Comparison of ENCODE assay signal across 16 cellular contexts in genomic region chr6:7489376-7489775, GRCh38.
"Had no signal": no experiment of that assay in that cellular context is flagged by ENCODE, and none has a peak within 500 bp of the region (broad histone marks: within the 10 kb centered on the region; RNA-seq: fewer than 3 reads in every experiment).

No MANE protein-coding gene starts in this region.

- DNase-seq: esophagus squamous epithelium; foreskin keratinocyte; head of caudate nucleus; kidney; left cardiac atrium; mesendoderm; naive thymus-derived CD8-positive, alpha-beta T cell; posterior cingulate gyrus; spleen; stimulated activated CD4-positive, alpha-beta T cell treated with anti-CD3 and anti-CD28 coated beads, Interleukin-15, amount 100 ng/mL, for 24 hours; stimulated activated CD4-positive, alpha-beta T cell treated with anti-CD3 and anti-CD28 coated beads, Interleukin-1b, Interleukin-23, amount 100 ng/mL, for 48 hours; stimulated activated CD4-positive, alpha-beta T cell treated with anti-CD3 and anti-CD28 coated beads, Interleukin-4, amount 100 ng/mL, for 24 hours; stimulated activated naive B cell treated with anti-CD40 and anti-IgM and Interleukin-4, amounts not matched to agents 10 μg/mL and 1 μg/mL and 100 μg/mL, for 72 hours; stimulated activated naive CD8-positive, alpha-beta T cell treated with anti-CD3 and anti-CD28 coated beads, Interleukin-15, amount 100 ng/mL, for 72 hours; testis had no signal

- ATAC-seq: foreskin keratinocyte; left cardiac atrium; naive thymus-derived CD8-positive, alpha-beta T cell; sciatic nerve; stimulated activated naive B cell treated with anti-CD40 and anti-IgM and Interleukin-4, amounts not matched to agents 10 μg/mL and 1 μg/mL and 100 μg/mL, for 72 hours; stimulated activated naive CD8-positive, alpha-beta T cell treated with anti-CD3 and anti-CD28 coated beads, Interleukin-15, amount 100 ng/mL, for 72 hours had no signal
